ENCODE assay signal across 11 cellular contexts in genomic region chr12:92912052-92912451, GRCh38. TPM values are rescaled to one million over a fixed set of nuclear protein-coding genes. Genes with fewer than 3 reads are reported as not detected.
DNase-seq lines count a peak whose midpoint lies in the region; ATAC-seq and TF ChIP-seq lines count a peak whose summit lies in the region.
"Had no signal": no experiment of that assay in that cellular context is flagged by ENCODE, and none has a peak within 500 bp of the region (broad histone marks: within the 10 kb centered on the region; RNA-seq: fewer than 3 reads in every experiment).

No MANE protein-coding gene starts in this region.

- TF ChIP-seq CTCF in psoas muscle (IDR thresholded peaks at IDR 0.05), result no peak

- no peak overlapping the region for H3K4me3 ChIP-seq in psoas muscle

- H3K27ac ChIP-seq in psoas muscle, result no peak overlapping the region

- peak; percentile 96 to 98 for ATAC-seq in activated CD4-positive, CD25-positive, alpha-beta regulatory T cell treated with anti-CD3 and anti-CD28 coated beads, Interleukin-2, amount 50 U/mL, for 24 hours
- peak; percentile 66 to 82 (median 70) for ATAC-seq in psoas muscle
- ATAC-seq in HG03159 (IDR thresholded peaks at IDR 0.05; ENCODE audit: unreplicated experiment), result no peak
- no peak for ATAC-seq in HG02840 (IDR thresholded peaks at IDR 0.05; ENCODE audit: low FRiP score, unreplicated experiment)

- DNase-seq in activated CD4-positive, CD25-positive, alpha-beta regulatory T cell (lab: John Stamatoyannopoulos, UW), result no peak
- DNase-seq in NOMO-1 treated with DMSO at 0.1 percent for 48 hours (lab: John Stamatoyannopoulos, UW; ENCODE audit: unreplicated experiment), result peak; percentile 94
- DNase-seq in astrocyte of the hippocampus (ENCODE audit: low read depth, low spot score), result peak; percentile 50
- no peak for DNase-seq in psoas muscle
- no peak for DNase-seq in NCI-H345 treated with DMSO at 0.1 percent for 48 hours (lab: John Stamatoyannopoulos, UW; ENCODE audit: unreplicated experiment)
- DNase-seq: activated effector memory CD4-positive, alpha-beta T cell treated with anti-CD3 and anti-CD28 coated beads, Interleukin-2, amount 50 U/mL, for 16 hours; endodermal cell; NCI-H2081 treated with DMSO at 0.1 percent for 48 hours had no signal

- peaks cover 10% of the 10 kb centered on the region for H3K9me3 ChIP-seq in psoas muscle

- intact Hi-C loops in psoas muscle (cut with DNase I), result no loop called here

- WGBS in psoas muscle, 3 donors, result 69 to 84% (median 77%) methylated on average over 3 of the region's 3 CpGs

- H3K4me1 ChIP-seq in psoas muscle, result peaks cover 42% of the 10 kb centered on the region

- H3K36me3 ChIP-seq in psoas muscle (ENCODE audit: insufficient read depth in 1 of 2, low read depth in 1 of 2), result no peaks in the 10 kb centered on the region

- H3K27me3 ChIP-seq in psoas muscle (ENCODE audit: insufficient read depth in 3 of 3, low read length in 2 of 3), result no peaks in the 10 kb centered on the region

RNA-seq across cellular contexts. Expression of gene EEA1, which starts 17.0 kb away (rescaled TPM):
- 10 to 100 TPM; 27.7 to 51.8 (median 37.1) TPM for total RNA-seq in psoas muscle
- 10 to 100 TPM in 1 of 3 donors, 1 to 10 TPM in 2; 4.1 to 10.9 (median 8.3) TPM for polyA plus RNA-seq in psoas muscle

Comparison
In these comparisons a context has a peak if more than half of its experiments do, and no peak if none do; other contexts are left out.
1. ATAC-seq: peak in activated CD4-positive, CD25-positive, alpha-beta regulatory T cell treated with anti-CD3 and anti-CD28 coated beads, Interleukin-2, amount 50 U/mL, for 24 hours (2 of 2) and psoas muscle (4 of 4); none in HG03159 (single experiment) and HG02840 (single experiment).
2. DNase-seq: peak in NOMO-1 treated with DMSO at 0.1 percent for 48 hours (single experiment) and astrocyte of the hippocampus (single experiment); none in activated CD4-positive, CD25-positive, alpha-beta regulatory T cell (0 of 4), psoas muscle (0 of 2) and NCI-H345 treated with DMSO at 0.1 percent for 48 hours (single experiment).